Comparison of ENCODE assay signal across 8 cellular contexts in genomic region chr16:58678716-58679115, GRCh38. TPM values are rescaled to one million over a fixed set of nuclear protein-coding genes. Genes with fewer than 3 reads are reported as not detected.
DNase-seq lines count a peak whose midpoint lies in the region; ATAC-seq and TF ChIP-seq lines count a peak whose summit lies in the region.

No MANE protein-coding gene starts in this region.

- H3F3A ChIP-seq in PC-3 (ENCODE audit: low read length, unreplicated experiment), result no peaks in the 10 kb centered on the region
- H3F3A ChIP-seq in neural progenitor cell (ENCODE audit: low read depth), result no peaks in the 10 kb centered on the region

- peaks cover 3% of the 10 kb centered on the region for H3K27me3 Mint-ChIP-seq in neural progenitor cell (ENCODE audit: insufficient read depth, low read depth)

- intact Hi-C loops in PC-3 (cut with micrococcal nuclease), result loop anchor here (1.0 kb wide), 1 partner anchor 78 kb away; no protein-coding TSS in a partner anchor
- intact Hi-C loops in psoas muscle (cut with DNase I), result loop anchor here in 1 of 2 donors (2.0 kb wide), 1 partner anchor 78 kb away; no protein-coding TSS in a partner anchor

- peaks cover 2% of the 10 kb centered on the region for H3K79me2 ChIP-seq in PC-3 (ENCODE audit: low read length)
- peaks cover 9% of the 10 kb centered on the region for H3K79me2 ChIP-seq in neural progenitor cell (ENCODE audit: low read depth)

- ATAC-seq in PC-3 (peak; percentile 78), psoas muscle (peak; percentile 65 to 84 (median 80)), HG03457 (IDR thresholded peaks at IDR 0.05; ENCODE audit: unreplicated experiment) (no peak)

- H3K4me3 Mint-ChIP-seq in neural progenitor cell, result no peak overlapping the region

- DNase-seq in PC-3 (peak; percentile 44), fibroblast of peridontal ligament (ENCODE audit: extremely low read depth) (peak; percentile 65), psoas muscle (peak; percentile 39 to 67), epidermal melanocyte (ENCODE audit: insufficient read length, low spot score) (no peak), foreskin melanocyte (no peak), neural progenitor cell (ENCODE audit: low spot score) (no peak)

- H3K4me3 ChIP-seq in GM12875 (ENCODE audit: low read depth, low read length) (no peak overlapping the region), PC-3 (ENCODE audit: low read length) (no peak overlapping the region), psoas muscle (no peak overlapping the region), neural progenitor cell (no peak overlapping the region)

- H3K27me3 ChIP-seq in PC-3 (ENCODE audit: low read length), result no peaks in the 10 kb centered on the region
- H3K27me3 ChIP-seq in psoas muscle (ENCODE audit: insufficient read depth in 3 of 3, low read length in 2 of 3), result no peaks in the 10 kb centered on the region
- H3K27me3 ChIP-seq in neural progenitor cell, result no peaks in the 10 kb centered on the region

- H3K36me3 ChIP-seq in PC-3 (ENCODE audit: low read depth, low read length), result no peaks in the 10 kb centered on the region
- H3K36me3 ChIP-seq in psoas muscle (ENCODE audit: insufficient read depth in 1 of 2, low read depth in 1 of 2), result peaks cover 0 to 64% of the 10 kb centered on the region in 2 donors
- no peaks in the 10 kb centered on the region for H3K36me3 ChIP-seq in neural progenitor cell

- H3K27ac ChIP-seq in PC-3 (ENCODE audit: low read length) (no peak overlapping the region), psoas muscle (no peak overlapping the region), neural progenitor cell (no peak overlapping the region)

- H3K4me2 ChIP-seq in PC-3 (ENCODE audit: low read length), result no peak overlapping the region
- H3K4me2 ChIP-seq in neural progenitor cell, result no peak overlapping the region

- H3K4me1 Mint-ChIP-seq in neural progenitor cell, result peaks cover 6% of the 10 kb centered on the region

- no peaks in the 10 kb centered on the region for H3K9me2 ChIP-seq in PC-3 (replicated peaks; ENCODE audit: low read length)

- H3K4me1 ChIP-seq in PC-3 (ENCODE audit: insufficient read depth, low read length) (peaks cover 3% of the 10 kb centered on the region; the same call in 1 of the 2 replicates), psoas muscle (peaks cover 8% of the 10 kb centered on the region), neural progenitor cell (no peaks in the 10 kb centered on the region)

- H3K9ac ChIP-seq in PC-3 (ENCODE audit: low read length), result no peak overlapping the region
- no peak overlapping the region for H3K9ac ChIP-seq in neural progenitor cell

- no peak overlapping the region for H3K27ac Mint-ChIP-seq in neural progenitor cell

- H3K9me3 Mint-ChIP-seq in neural progenitor cell, result no peaks in the 10 kb centered on the region

- BruUV-seq in PC-3 (replicated peaks; lab: Mats Ljungman, UMichigan), result no TSS peak

- TF ChIP-seq CTCF in GM12875 (IDR thresholded peaks at IDR 0.05; ENCODE audit: borderline replicate concordance, insufficient read depth, low read depth, low read length) (0 out of 2 replicates have a peak, but pooled peaks have one; percentile 7), PC-3 (conservative IDR thresholded peaks at IDR 0.05; ENCODE audit: low read depth, low read length) (peak; percentile 51), psoas muscle (IDR thresholded peaks at IDR 0.05) (peak; percentile 41), neural progenitor cell (IDR thresholded peaks at IDR 0.05) (no peak)

- CTCF ChIA-PET in PC-3 (lab: Charles Lee), result interaction anchor here (0.6 to 1.1 kb wide), 2 partner anchors 46 to 78 kb away, joined by 3 to 17 read pairs; no protein-coding TSS in a partner anchor

- H3K9me3 ChIP-seq in PC-3 (ENCODE audit: low read length), result no peaks in the 10 kb centered on the region
- H3K9me3 ChIP-seq in psoas muscle, result no peaks in the 10 kb centered on the region
- no peaks in the 10 kb centered on the region for H3K9me3 ChIP-seq in neural progenitor cell (ENCODE audit: low read depth)

- H4K20me1 ChIP-seq in PC-3 (ENCODE audit: low read length), result no peaks in the 10 kb centered on the region
- no peaks in the 10 kb centered on the region for H4K20me1 ChIP-seq in neural progenitor cell (ENCODE audit: low read depth)

- H2AFZ ChIP-seq in PC-3 (ENCODE audit: low read length), result no peak overlapping the region
- H2AFZ ChIP-seq in neural progenitor cell (replicated peaks), result no peak overlapping the region

- POLR2A ChIA-PET in PC-3 (lab: Charles Lee; ENCODE audit: unreplicated experiment), result no interaction called here

- WGBS in psoas muscle, 3 donors, result 53 to 71% (median 54%) methylated on average over 3 of the region's 3 CpGs

- H3K36me3 Mint-ChIP-seq in neural progenitor cell, result peaks cover 5% of the 10 kb centered on the region

RNA-seq across cellular contexts. Expression of gene SLC38A7, which starts 5.9 kb away (rescaled TPM):
- total RNA-seq in PC-3 (2014; rRNA removed), result 4.0 and 7.3 TPM in 2 replicates
- 10 to 100 TPM in 1 of 4 donors, 1 to 10 TPM in 3; 6.6 to 12.6 (median 8.2) TPM for total RNA-seq in psoas muscle
- 10 to 100 TPM in 1 of 3 donors, 1 to 10 TPM in 2; 4.3 to 11.7 (median 8.9) TPM for polyA plus RNA-seq in psoas muscle
- 9.8 and 13.8 TPM in 2 replicates for total RNA-seq in neural progenitor cell (ENCODE audit: low replicate concordance)

RNA-seq across cellular contexts. Expression of gene CNOT1, which starts 49.1 kb away (rescaled TPM):
- 132 and 135 TPM in 2 replicates for total RNA-seq in PC-3 (2014; rRNA removed)
- 100 to 1,000 TPM in 1 of 4 donors, 10 to 100 TPM in 3; 70.9 to 112 (median 90.0) TPM for total RNA-seq in psoas muscle
- 10 to 100 TPM; 57.6 to 90.4 (median 75.8) TPM for polyA plus RNA-seq in psoas muscle
- 222 and 241 TPM in 2 replicates for total RNA-seq in neural progenitor cell (ENCODE audit: low replicate concordance)

RNA-seq across cellular contexts. Expression of gene GOT2, which starts 55.4 kb away (rescaled TPM):
- total RNA-seq in PC-3 (2014; rRNA removed), result 83.6 and 90.6 TPM in 2 replicates
- total RNA-seq in psoas muscle, result 100 to 1,000 TPM; 183 to 396 (median 274) TPM
- polyA plus RNA-seq in psoas muscle, result 100 to 1,000 TPM; 129 to 238 (median 215) TPM
- 77.2 and 91.6 TPM in 2 replicates for total RNA-seq in neural progenitor cell (ENCODE audit: low replicate concordance)

Comparison
In these comparisons a context has a peak if more than half of its experiments do, and no peak if none do; other contexts are left out.
1. DNase-seq: peak in PC-3 (single experiment), fibroblast of peridontal ligament (single experiment) and psoas muscle (2 of 2); none in epidermal melanocyte (single experiment), foreskin melanocyte (single experiment) and neural progenitor cell (single experiment).